32 cellular contexts compared by ENCODE assay signal in the genomic region with DNA sequence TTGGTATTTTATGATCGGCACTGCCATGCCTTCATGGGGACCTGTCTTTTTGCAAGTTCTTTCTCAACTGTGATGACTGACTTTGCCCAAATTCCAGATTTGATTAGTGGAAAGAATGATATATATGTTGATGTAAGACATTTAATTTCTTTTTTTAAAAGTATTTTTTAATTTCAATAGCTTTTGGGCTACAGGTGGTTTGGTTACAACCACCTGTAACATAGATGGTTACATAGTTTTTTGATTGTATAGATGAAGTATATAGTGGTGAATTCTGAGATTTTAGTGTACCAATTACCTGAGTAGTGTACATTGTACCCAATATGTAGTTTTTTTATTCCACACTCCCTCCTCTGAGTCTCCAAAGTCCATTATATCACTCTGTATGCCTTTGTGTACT.
"Had no signal": no experiment of that assay in that cellular context is flagged by ENCODE, and none has a peak within 500 bp of the region (broad histone marks: within the 10 kb centered on the region; RNA-seq: fewer than 3 reads in every experiment).

No MANE protein-coding gene starts in this region.

- DNase-seq: heart left ventricle; hypothalamus; immature natural killer cell; kidney; left colon; left lung; lower lobe of right lung; mammary epithelial cell; mesendoderm; midbrain; naive thymus-derived CD8-positive, alpha-beta T cell; nephron progenitor cell; occipital lobe; ovary; retina; right cardiac atrium; stimulated activated CD4-positive, alpha-beta T cell treated with anti-CD3 and anti-CD28 coated beads, Interleukin-12 subunit alpha, Interleukin-12 subunit beta, amount 100 ng/mL, for 4 hours; stimulated activated CD4-positive, alpha-beta T cell treated with anti-CD3 and anti-CD28 coated beads, Interleukin-15, amount 100 ng/mL, for 24 hours; stimulated activated CD4-positive, alpha-beta T cell treated with anti-CD3 and anti-CD28 coated beads, Interleukin-2, amount 100 ng/mL, for 24 hours; stimulated activated CD4-positive, alpha-beta T cell treated with anti-CD3 and anti-CD28 coated beads, Interleukin-4, amount 100 ng/mL, for 1 hour; stimulated activated naive CD4-positive, alpha-beta T cell; transverse colon; upper lobe of right lung had no signal

- H3K36me3 Mint-ChIP-seq: neural progenitor cell; stimulated activated effector memory CD8-positive, alpha-beta T cell treated with anti-CD3 and anti-CD28 coated beads, Interleukin-12 subunit alpha, Interleukin-12 subunit beta, amount 100 ng/mL, for 72 hours had no signal

- H3K4me3 Mint-ChIP-seq: immature natural killer cell; naive thymus-derived CD8-positive, alpha-beta T cell; nephron progenitor cell; neural progenitor cell; stimulated activated effector memory CD8-positive, alpha-beta T cell treated with anti-CD3 and anti-CD28 coated beads, Interleukin-12 subunit alpha, Interleukin-12 subunit beta, amount 100 ng/mL, for 72 hours; stimulated activated naive CD8-positive, alpha-beta T cell treated with anti-CD3 and anti-CD28 coated beads, Interleukin-15, Interleukin-2, amounts not matched to agents 100 ng/mL and 50 ng/mL, for 24 hours had no signal

- H3K27ac ChIP-seq: heart left ventricle, left lung, lower lobe of right lung, neural progenitor cell, neutrophil, ovary, prostate gland, skin epidermis, suprapubic skin, transverse colon, upper lobe of right lung had no signal

- H3K27me3 ChIP-seq: heart left ventricle, left lung, neural progenitor cell, neutrophil, ovary, suprapubic skin, transverse colon, upper lobe of right lung had no signal

- H3K36me3 ChIP-seq: heart left ventricle, left lung, lower lobe of right lung, neural progenitor cell, neutrophil, ovary, prostate gland, suprapubic skin, thoracic aorta, upper lobe of right lung had no signal

- H3K9me3 ChIP-seq: left lung, lower lobe of right lung, neutrophil, ovary, prostate gland, suprapubic skin, thoracic aorta, transverse colon, upper lobe of right lung had no signal

- H3K9me3 Mint-ChIP-seq: immature natural killer cell, nephron progenitor cell had no signal

- H3K27ac Mint-ChIP-seq: immature natural killer cell; naive thymus-derived CD8-positive, alpha-beta T cell; nephron progenitor cell; neural progenitor cell; stimulated activated effector memory CD8-positive, alpha-beta T cell treated with anti-CD3 and anti-CD28 coated beads, Interleukin-12 subunit alpha, Interleukin-12 subunit beta, amount 100 ng/mL, for 72 hours; stimulated activated naive CD8-positive, alpha-beta T cell treated with anti-CD3 and anti-CD28 coated beads, Interleukin-15, Interleukin-2, amounts not matched to agents 100 ng/mL and 50 ng/mL, for 24 hours had no signal

- H3K9ac ChIP-seq: neural progenitor cell had no signal

- H3K27me3 Mint-ChIP-seq: naive thymus-derived CD8-positive, alpha-beta T cell; stimulated activated naive CD8-positive, alpha-beta T cell treated with anti-CD3 and anti-CD28 coated beads, Interleukin-15, Interleukin-2, amounts not matched to agents 100 ng/mL and 50 ng/mL, for 24 hours had no signal

- H3K4me2 ChIP-seq: neural progenitor cell had no signal

- H3K4me3 ChIP-seq: heart left ventricle, left lung, lower lobe of right lung, neural progenitor cell, ovary, prostate gland, skin epidermis, suprapubic skin, thoracic aorta, transverse colon, upper lobe of right lung had no signal

- ATAC-seq: heart left ventricle; left colon; left lung; lower lobe of right lung; naive thymus-derived CD8-positive, alpha-beta T cell; right cardiac atrium; sciatic nerve; stimulated activated effector memory CD8-positive, alpha-beta T cell treated with anti-CD3 and anti-CD28 coated beads, Interleukin-12 subunit alpha, Interleukin-12 subunit beta, amount 100 ng/mL, for 72 hours; upper lobe of right lung had no signal

- H3K4me1 ChIP-seq: left lung, lower lobe of right lung, prostate gland, suprapubic skin, transverse colon, upper lobe of right lung had no signal

- H2AFZ ChIP-seq: neural progenitor cell had no signal
